8 cellular contexts compared by ENCODE assay signal in the genomic region with DNA sequence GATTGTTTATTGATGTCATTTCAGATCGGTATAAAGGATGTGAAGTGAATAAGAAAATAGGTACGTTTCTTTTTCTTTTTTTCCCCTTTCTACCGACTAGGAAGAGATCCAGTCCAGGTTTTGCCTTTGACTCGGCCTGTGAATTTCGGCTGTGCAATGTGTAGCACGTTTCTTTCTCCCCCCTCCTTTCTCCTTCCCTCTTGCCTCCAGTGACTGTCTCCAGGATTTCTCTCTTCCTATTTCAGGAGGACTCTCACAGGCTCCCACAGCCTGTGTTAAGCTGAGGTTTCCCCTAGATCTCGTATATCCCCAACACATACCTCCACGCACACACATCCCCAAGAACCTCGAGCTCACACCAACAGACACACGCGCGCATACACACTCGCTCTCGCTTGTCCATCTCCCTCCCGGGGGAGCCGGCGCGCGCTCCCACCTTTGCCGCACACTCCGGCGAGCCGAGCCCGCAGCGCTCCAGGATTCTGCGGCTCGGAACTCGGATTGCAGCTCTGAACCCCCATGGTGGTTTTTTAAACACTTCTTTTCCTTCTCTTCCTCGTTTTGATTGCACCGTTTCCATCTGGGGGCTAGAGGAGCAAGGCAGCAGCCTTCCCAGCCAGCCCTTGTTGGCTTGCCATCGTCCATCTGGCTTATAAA. TPM values are rescaled to one million over a fixed set of nuclear protein-coding genes. Genes with fewer than 3 reads are reported as not detected.
DNase-seq lines count a peak whose midpoint lies in the region; ATAC-seq and TF ChIP-seq lines count a peak whose summit lies in the region.

A gene (plus strand): TSS at position 185 of the 657 bp plus-strand sequence.

- H3K9me3 ChIP-seq in heart right ventricle = no peaks in the 10 kb centered on the region

- H3K36me3 ChIP-seq in heart right ventricle = no peaks in the 10 kb centered on the region

- no peaks in the 10 kb centered on the region for H3K27me3 Mint-ChIP-seq in progenitor cell of endocrine pancreas

- no peak for TF ChIP-seq CTCF in VCaP (conservative IDR thresholded peaks at IDR 0.05)
- TF ChIP-seq CTCF in heart right ventricle (IDR thresholded peaks at IDR 0.05) = no peak
- no peak for TF ChIP-seq CTCF in progenitor cell of endocrine pancreas (IDR thresholded peaks at IDR 0.05; ENCODE audit: unreplicated experiment)

- H3K27ac ChIP-seq in VCaP (peak within 1 kb of the TSS; percentile 84), heart right ventricle (peak within 1 kb of the TSS in 7 of 10 donors; percentile 40 to 83 (median 48))

- H3K4me3 ChIP-seq in heart right ventricle = peak within 1 kb of the TSS; percentile 35 to 64 (median 58)

- 0 to 1% methylated on average over 31 of the region's 31 CpGs for whole genome bisulfite sequencing in heart right ventricle, 2 donors

- H3K4me3 Mint-ChIP-seq in progenitor cell of endocrine pancreas (ENCODE audit: low read depth) = peak within 1 kb of the TSS; percentile 98

- intact Hi-C loops in heart right ventricle (cut with DNase I) = no loop called here

- H3K4me1 Mint-ChIP-seq in progenitor cell of endocrine pancreas (ENCODE audit: low read depth) = peaks cover 52% of the 10 kb centered on the region

- peaks cover 0 to 52% (median 41%) of the 10 kb centered on the region in 7 donors for H3K27me3 ChIP-seq in heart right ventricle

- H3K36me3 Mint-ChIP-seq in progenitor cell of endocrine pancreas (ENCODE audit: insufficient read depth) = peaks cover 3% of the 10 kb centered on the region

- H3K27ac Mint-ChIP-seq in progenitor cell of endocrine pancreas = peak within 1 kb of the TSS; percentile 96

- H3K4me1 ChIP-seq in heart right ventricle = peaks cover 0 to 16% (median 0%) of the 10 kb centered on the region in 9 donors

- DNase-seq in DMS 273 (lab: John Stamatoyannopoulos, UW; ENCODE audit: unreplicated experiment) (peak; percentile 91), NCI-H146 treated with DMSO at 0.1 percent for 48 hours (lab: John Stamatoyannopoulos, UW; ENCODE audit: unreplicated experiment) (peak; percentile 86), heart right ventricle (no peak), progenitor cell of endocrine pancreas (ENCODE audit: low spot score, unreplicated experiment) (peak; percentile 25), LoVo (ENCODE audit: low spot score) (no peak), T-helper 1 cell (no peak)

- peak in 7 of 8 donors; percentile 45 to 68 (median 52) for ATAC-seq in heart right ventricle
- no peak for ATAC-seq in HG02588 (IDR thresholded peaks at IDR 0.05; ENCODE audit: unreplicated experiment)

- H3K9me3 Mint-ChIP-seq in progenitor cell of endocrine pancreas (ENCODE audit: low read depth) = peaks cover 3% of the 10 kb centered on the region

RNA-seq across cellular contexts. Expression of the gene that starts here (rescaled TPM):
- total RNA-seq in heart right ventricle = 1 to 10 TPM; 1.3 to 5.4 (median 2.9) TPM
- under 1 TPM; 0.15 to 0.78 TPM for polyA plus RNA-seq in heart right ventricle
- total RNA-seq in progenitor cell of endocrine pancreas = 48.4 and 50.3 TPM in 2 replicates

Comparison
In these comparisons a context has a peak if more than half of its experiments do, and no peak if none do; other contexts are left out.
1. DNase-seq: peak in DMS 273 (single experiment), NCI-H146 treated with DMSO at 0.1 percent for 48 hours (single experiment) and progenitor cell of endocrine pancreas (single experiment); none in heart right ventricle (0 of 2), LoVo (single experiment) and T-helper 1 cell (0 of 5).